Comparison of ENCODE assay signal across 23 cellular contexts in the genomic region with DNA sequence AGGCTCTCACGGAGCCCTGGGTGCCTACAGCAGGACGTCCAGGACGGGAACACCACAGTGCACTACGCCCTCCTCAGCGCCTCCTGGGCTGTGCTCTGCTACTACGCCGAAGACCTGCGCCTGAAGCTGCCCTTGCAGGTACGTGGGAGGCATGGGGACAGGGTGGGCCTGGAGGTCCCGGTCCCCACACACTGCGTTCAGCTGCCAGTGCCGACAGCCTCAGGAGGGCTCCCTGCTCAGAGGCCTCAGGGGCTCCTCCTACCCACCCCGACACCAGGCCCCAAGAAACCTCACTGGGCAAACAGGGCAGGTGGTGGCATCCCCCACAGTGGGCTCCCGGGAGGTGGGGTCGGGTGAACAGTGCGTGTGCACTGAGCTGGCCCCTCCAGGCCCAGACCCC. TPM values are rescaled to one million over a fixed set of nuclear protein-coding genes. Genes with fewer than 3 reads are reported as not detected.
DNase-seq lines count a peak whose midpoint lies in the region; ATAC-seq, FAIRE-seq and TF ChIP-seq lines count a peak whose summit lies in the region.
"Had no signal": no experiment of that assay in that cellular context is flagged by ENCODE, and none has a peak within 500 bp of the region (broad histone marks: within the 10 kb centered on the region; RNA-seq: fewer than 3 reads in every experiment).

No MANE protein-coding gene starts in this region.

- CTCF ChIA-PET in activated naive CD4-positive, alpha-beta T cell treated with anti-CD3 and anti-CD28 coated beads, Interleukin-2, amount 10 ng/mL, durations not matched to agents 7 days and 5 days (lab: Charles Lee), result no interaction called here
- CTCF ChIA-PET in activated naive CD4-positive, alpha-beta T cell treated with anti-CD3 and anti-CD28 coated beads for 36 hours (lab: Charles Lee), result interaction anchor here (1.2 kb wide), 1 partner anchor 9 kb away, joined by 3 read pairs; no protein-coding TSS in a partner anchor
- CTCF ChIA-PET in H1 (lab: Charles Lee; ENCODE audit: partially characterized antibody), result interaction anchor here (1.2 kb wide), 1 partner anchor 22 kb away, joined by 3 read pairs; no protein-coding TSS in a partner anchor

- H2BK15ac ChIP-seq in H1 (ENCODE audit: low read length), result no peak overlapping the region

- ATAC-seq in GM21717 (IDR thresholded peaks at IDR 0.05; ENCODE audit: unreplicated experiment), result no peak
- ATAC-seq in activated naive CD8-positive, alpha-beta T cell treated with anti-CD3 and anti-CD28 coated beads, Interleukin-2, amount 50 U/mL, for 24 hours, result no peak
- ATAC-seq: PC-3 had no signal

- no peak for FAIRE-seq in H1 (lab: Jason Lieb, UNC)
- FAIRE-seq: GM18507 had no signal

- intact Hi-C loops in activated naive CD4-positive, alpha-beta T cell treated with anti-CD3 and anti-CD28 coated beads for 36 hours (cut with micrococcal nuclease), result no loop called here

- peaks cover 28% of the 10 kb centered on the region for H3K4me1 ChIP-seq in NT2/D1 (ENCODE audit: insufficient read depth, insufficient read length)
- H3K4me1 ChIP-seq in H1 (replicated peaks in 1 of 4; ENCODE audit: control insufficient read depth in 3 of 4, insufficient read depth in 4 of 4, low read length in 3 of 4), result no peaks in the 10 kb centered on the region; a peak in 1 of 7 replicates
- H3K4me1 ChIP-seq in osteoblast (ENCODE audit: insufficient read depth, low read length), result no peaks in the 10 kb centered on the region
- no peaks in the 10 kb centered on the region for H3K4me1 ChIP-seq in Karpas-422 (ENCODE audit: low read length)
- H3K4me1 ChIP-seq: BE2C, SJSA1 had no signal

- no peak for TF ChIP-seq RAD21 in H1 (IDR thresholded peaks at IDR 0.05 in 1 of 2, conservative IDR thresholded peaks at IDR 0.05 in 1 of 2; ENCODE audit: low read depth in 2 of 2, low read length in 2 of 2)

- H3K79me1 ChIP-seq in H1 (ENCODE audit: low read depth, low read length), result no peaks in the 10 kb centered on the region

- H3K14ac ChIP-seq in H1 (ENCODE audit: insufficient read length), result no peak overlapping the region

- DNase-seq in activated naive CD4-positive, alpha-beta T cell treated with anti-CD3 and anti-CD28 coated beads, Interleukin-2, amount 10 ng/mL, durations not matched to agents 7 days and 5 days, result peak; percentile 15
- no peak for DNase-seq in activated naive CD4-positive, alpha-beta T cell treated with anti-CD3 and anti-CD28 coated beads for 36 hours
- no peak for DNase-seq in NT2/D1 (ENCODE audit: low read depth, low spot score)
- DNase-seq in H1 (ENCODE audit: low read depth in 1 of 2, low spot score in 2 of 2), result peak in 1 of 2 experiments; percentile 47
- DNase-seq in osteoblast (ENCODE audit: insufficient read length, low spot score, missing footprints), result peak; percentile 66
- no peak for DNase-seq in Karpas-422
- DNase-seq in activated naive CD8-positive, alpha-beta T cell treated with anti-CD3 and anti-CD28 coated beads, Interleukin-2, amount 50 U/mL, for 24 hours, result no peak
- DNase-seq: BE2C, DMS153, DND-41, GOT3, MV-4-11, NCI-H1105, NCI-H1436 treated with DMSO at 0.1 percent for 48 hours, NCI-H187 treated with DMSO at 0.1 percent for 48 hours, NCI-H2107, NCI-H524 treated with DMSO at 0.1 percent for 48 hours, NCI-H774, PC-3 had no signal

- H3K4me2 ChIP-seq in H1 (ENCODE audit: insufficient read depth in 1 of 2, low read depth in 2 of 2, low read length in 2 of 2) (no peak overlapping the region), osteoblast (ENCODE audit: insufficient read depth, low read length) (no peak overlapping the region), Karpas-422 (ENCODE audit: low read depth, low read length, poor library complexity, severe bottlenecking) (no peak overlapping the region)

- no peak overlapping the region for H4K91ac ChIP-seq in H1 (replicated peaks; ENCODE audit: insufficient read length, low read length)

- H2BK120ac ChIP-seq in H1 (replicated peaks; ENCODE audit: low read depth, low read length), result no peak overlapping the region

- no peak overlapping the region for H2AK5ac ChIP-seq in H1 (ENCODE audit: low read depth, low read length)

- no peak overlapping the region for H2BK20ac ChIP-seq in H1 (ENCODE audit: low read length)

- no peak overlapping the region for H3K56ac ChIP-seq in H1 (replicated peaks; ENCODE audit: insufficient read length, low read depth, low read length)

- H3K27ac ChIP-seq in H1 (ENCODE audit: low read depth, low read length) (no peak overlapping the region; the same call in 1 of the 2 replicates), osteoblast (ENCODE audit: low read depth, low read length) (no peak overlapping the region), Karpas-422 (ENCODE audit: low read length) (no peak overlapping the region)
- H3K27ac ChIP-seq: 22Rv1, SJSA1 had no signal

- no peaks in the 10 kb centered on the region for H3K4me1 Mint-ChIP-seq in activated naive CD4-positive, alpha-beta T cell treated with anti-CD3 and anti-CD28 coated beads, Interleukin-2, amount 10 ng/mL, durations not matched to agents 7 days and 5 days
- no peaks in the 10 kb centered on the region for H3K4me1 Mint-ChIP-seq in activated naive CD4-positive, alpha-beta T cell treated with anti-CD3 and anti-CD28 coated beads for 36 hours (ENCODE audit: low read depth)
- no peaks in the 10 kb centered on the region for H3K4me1 Mint-ChIP-seq in activated naive CD8-positive, alpha-beta T cell treated with anti-CD3 and anti-CD28 coated beads, Interleukin-2, amount 50 U/mL, for 24 hours

- 81% methylated on average over 14 of the region's 16 CpGs; no CpG with 5 or more reads in 1 of the 2 experiments for WGBS in H1 (ENCODE audit: extremely low coverage in 1 of 2, insufficient coverage in 1 of 2, insufficient read length in 1 of 2, insufficient replicate concordance in 2 of 2, low coverage in 1 of 2, low lambda C conversion rate in 2 of 2, missing lambda C conversion rate in 1 of 2), 2 experiments

- H3K23me2 ChIP-seq in H1 (ENCODE audit: low read depth, low read length), result no peaks in the 10 kb centered on the region

- H3K27ac Mint-ChIP-seq in activated naive CD4-positive, alpha-beta T cell treated with anti-CD3 and anti-CD28 coated beads, Interleukin-2, amount 10 ng/mL, durations not matched to agents 7 days and 5 days, result no peak overlapping the region
- no peak overlapping the region for H3K27ac Mint-ChIP-seq in activated naive CD4-positive, alpha-beta T cell treated with anti-CD3 and anti-CD28 coated beads for 36 hours
- H3K27ac Mint-ChIP-seq in activated naive CD8-positive, alpha-beta T cell treated with anti-CD3 and anti-CD28 coated beads, Interleukin-2, amount 50 U/mL, for 24 hours, result no peak overlapping the region

- H2BK12ac ChIP-seq in H1 (ENCODE audit: low read depth, low read length), result no peak overlapping the region

- H3K4me3 Mint-ChIP-seq in activated naive CD4-positive, alpha-beta T cell treated with anti-CD3 and anti-CD28 coated beads, Interleukin-2, amount 10 ng/mL, durations not matched to agents 7 days and 5 days, result no peak overlapping the region
- no peak overlapping the region for H3K4me3 Mint-ChIP-seq in activated naive CD4-positive, alpha-beta T cell treated with anti-CD3 and anti-CD28 coated beads for 36 hours
- no peak overlapping the region for H3K4me3 Mint-ChIP-seq in activated naive CD8-positive, alpha-beta T cell treated with anti-CD3 and anti-CD28 coated beads, Interleukin-2, amount 50 U/mL, for 24 hours

- no peak overlapping the region for H3K18ac ChIP-seq in H1 (ENCODE audit: extremely low read depth, low read length)

- H2AFZ ChIP-seq in H1 (ENCODE audit: low read length), result no peak overlapping the region
- H2AFZ ChIP-seq in osteoblast (ENCODE audit: low read length), result no peak overlapping the region
- no peak overlapping the region for H2AFZ ChIP-seq in Karpas-422 (ENCODE audit: low read length)

- no peaks in the 10 kb centered on the region for H3K27me3 Mint-ChIP-seq in activated naive CD4-positive, alpha-beta T cell treated with anti-CD3 and anti-CD28 coated beads, Interleukin-2, amount 10 ng/mL, durations not matched to agents 7 days and 5 days
- no peaks in the 10 kb centered on the region for H3K27me3 Mint-ChIP-seq in activated naive CD4-positive, alpha-beta T cell treated with anti-CD3 and anti-CD28 coated beads for 36 hours (ENCODE audit: low read depth)
- no peaks in the 10 kb centered on the region for H3K27me3 Mint-ChIP-seq in activated naive CD8-positive, alpha-beta T cell treated with anti-CD3 and anti-CD28 coated beads, Interleukin-2, amount 50 U/mL, for 24 hours

- POLR2A ChIA-PET in H1 (lab: Charles Lee; ENCODE audit: partially characterized antibody), result no interaction called here

- H3K9ac ChIP-seq in NT2/D1 (ENCODE audit: insufficient read length, low read depth) (peak overlapping the region; percentile 1), H1 (replicated peaks in 1 of 4; ENCODE audit: extremely low read depth in 1 of 4, low read depth in 3 of 4, low read length in 3 of 4) (no peak overlapping the region), Karpas-422 (ENCODE audit: low read length) (no peak overlapping the region)

- TF ChIP-seq POLR2A in H1 (IDR thresholded peaks at IDR 0.05; ENCODE audit: control extremely low read depth in 1 of 2, low read depth in 2 of 2, low read length in 2 of 2), result no peak

- peak in 1 of 3 experiments; percentile 1; a peak in 1 of 4 replicates for TF ChIP-seq CTCF in H1 (IDR thresholded peaks at IDR 0.05; ENCODE audit: control extremely low read depth in 1 of 3, insufficient read depth in 1 of 3, low read depth in 1 of 3, low read length in 3 of 3)
- no peak for TF ChIP-seq CTCF in osteoblast (IDR thresholded peaks at IDR 0.05; ENCODE audit: extremely low read depth, low read depth, low read length)

- H3K79me2 ChIP-seq in H1 (ENCODE audit: control insufficient read depth in 1 of 2, insufficient read depth in 2 of 2, low read length in 2 of 2) (no peaks in the 10 kb centered on the region), osteoblast (ENCODE audit: insufficient read depth, low read length) (no peaks in the 10 kb centered on the region), Karpas-422 (ENCODE audit: low read length) (no peaks in the 10 kb centered on the region)

- no peak for TF ChIP-seq EP300 in H1 (IDR thresholded peaks at IDR 0.05; ENCODE audit: borderline replicate concordance in 1 of 2, low read depth in 2 of 2, low read length in 2 of 2)

- no peak overlapping the region for H4K5ac ChIP-seq in H1 (ENCODE audit: insufficient read length, low read depth, low read length)

- no peaks in the 10 kb centered on the region for H3K36me3 Mint-ChIP-seq in activated naive CD4-positive, alpha-beta T cell treated with anti-CD3 and anti-CD28 coated beads, Interleukin-2, amount 10 ng/mL, durations not matched to agents 7 days and 5 days
- H3K36me3 Mint-ChIP-seq in activated naive CD4-positive, alpha-beta T cell treated with anti-CD3 and anti-CD28 coated beads for 36 hours (ENCODE audit: low read depth), result no peaks in the 10 kb centered on the region
- no peaks in the 10 kb centered on the region for H3K36me3 Mint-ChIP-seq in activated naive CD8-positive, alpha-beta T cell treated with anti-CD3 and anti-CD28 coated beads, Interleukin-2, amount 50 U/mL, for 24 hours (ENCODE audit: low read depth)

- H3K9me3 Mint-ChIP-seq in activated naive CD4-positive, alpha-beta T cell treated with anti-CD3 and anti-CD28 coated beads, Interleukin-2, amount 10 ng/mL, durations not matched to agents 7 days and 5 days, result no peaks in the 10 kb centered on the region
- no peaks in the 10 kb centered on the region for H3K9me3 Mint-ChIP-seq in activated naive CD4-positive, alpha-beta T cell treated with anti-CD3 and anti-CD28 coated beads for 36 hours
- no peaks in the 10 kb centered on the region for H3K9me3 Mint-ChIP-seq in activated naive CD8-positive, alpha-beta T cell treated with anti-CD3 and anti-CD28 coated beads, Interleukin-2, amount 50 U/mL, for 24 hours

- H4K8ac ChIP-seq in H1 (ENCODE audit: extremely low read depth, insufficient read depth, low read length), result peak overlapping the region; percentile 85

- H2BK5ac ChIP-seq in H1 (ENCODE audit: low read depth, low read length), result no peak overlapping the region

- H3K27me3 ChIP-seq in NT2/D1 (ENCODE audit: insufficient read depth, insufficient read length) (no peaks in the 10 kb centered on the region), H1 (replicated peaks in 1 of 4; ENCODE audit: control insufficient read depth in 3 of 4, extremely low read depth in 1 of 4, insufficient read depth in 3 of 4, low read length in 3 of 4) (no peaks in the 10 kb centered on the region; a peak in 1 of 7 replicates), osteoblast (ENCODE audit: insufficient read depth, low read length) (peaks cover 3% of the 10 kb centered on the region), Karpas-422 (ENCODE audit: low read length) (no peaks in the 10 kb centered on the region)
- H3K27me3 ChIP-seq: BE2C, SJSA1 had no signal

- H3K36me3 ChIP-seq in NT2/D1 (ENCODE audit: insufficient read depth, insufficient read length, low read length) (no peaks in the 10 kb centered on the region), H1 (ENCODE audit: control insufficient read depth in 2 of 4, insufficient read depth in 4 of 4, low read length in 3 of 4) (no peaks in the 10 kb centered on the region), osteoblast (ENCODE audit: insufficient read depth, low read length) (no peaks in the 10 kb centered on the region), Karpas-422 (ENCODE audit: insufficient read depth, low read length) (no peaks in the 10 kb centered on the region)
- H3K36me3 ChIP-seq: BE2C, SJSA1 had no signal

- no peak overlapping the region for H3K23ac ChIP-seq in H1 (ENCODE audit: insufficient read length)

- no peak overlapping the region for H3K4ac ChIP-seq in H1 (replicated peaks; ENCODE audit: insufficient read length, low read depth, low read length)

- no peak overlapping the region for H3K4me3 ChIP-seq in NT2/D1 (ENCODE audit: insufficient read length, low read depth)
- no peak overlapping the region for H3K4me3 ChIP-seq in H1 (ENCODE audit: extremely low read depth in 1 of 4, insufficient read depth in 2 of 4, low read depth in 3 of 4, low read length in 4 of 4)
- H3K4me3 ChIP-seq in osteoblast (ENCODE audit: insufficient read depth, low read length), result no peak overlapping the region
- H3K4me3 ChIP-seq in Karpas-422 (ENCODE audit: low read length), result no peak overlapping the region
- H3K4me3 ChIP-seq: SJSA1 had no signal

- H4K20me1 ChIP-seq in H1 (replicated peaks in 1 of 2; ENCODE audit: control insufficient read depth in 1 of 2, insufficient read depth in 2 of 2, low read length in 2 of 2), result peaks cover 0 to 3% of the 10 kb centered on the region in 2 experiments
- H4K20me1 ChIP-seq in osteoblast (ENCODE audit: insufficient read depth, low read length), result no peaks in the 10 kb centered on the region
- H4K20me1 ChIP-seq in Karpas-422 (ENCODE audit: insufficient read depth, low read depth, low read length), result no peaks in the 10 kb centered on the region

- H3K9me2 ChIP-seq in Karpas-422 (replicated peaks; ENCODE audit: insufficient read depth, low read length), result no peaks in the 10 kb centered on the region

- H3K9me3 ChIP-seq in NT2/D1 (ENCODE audit: insufficient read depth, low read length), result no peaks in the 10 kb centered on the region
- no peaks in the 10 kb centered on the region for H3K9me3 ChIP-seq in H1 (ENCODE audit: insufficient read depth in 2 of 2, low read depth in 1 of 2, low read length in 1 of 2)
- H3K9me3 ChIP-seq in osteoblast (ENCODE audit: low read depth, low read length), result no peaks in the 10 kb centered on the region
- H3K9me3 ChIP-seq in Karpas-422 (ENCODE audit: low read length), result no peaks in the 10 kb centered on the region
- H3K9me3 ChIP-seq: BE2C, SJSA1 had no signal

RNA-seq across cellular contexts. Expression of a gene that starts 10.8 kb away (rescaled TPM):
- total RNA-seq in activated naive CD4-positive, alpha-beta T cell treated with anti-CD3 and anti-CD28 coated beads for 36 hours, result under 1 TPM; 0.57 TPM
- 6.5 and 6.9 TPM in 2 replicates for total RNA-seq in H1 (2021; fragmentation: NEBNext Ultra II Directional; extraction: Animal tissue kit (Norgen Biotek cat#: 25700))
- polyA plus RNA-seq in H1 (2011; rRNA removed), result 3.2 and 4.1 TPM in 2 replicates
- polyA plus RNA-seq in H1 (2011; cell fraction: cytosol; rRNA removed), result 1.9 TPM
- 10.6 TPM for polyA plus RNA-seq in H1 (2011; cell fraction: nucleus; rRNA removed)
- 3.6 to 5.8 TPM (median 4.8 TPM) in 4 replicates for polyA plus RNA-seq in H1 (2012, experiment 1 of 2)
- 2.6 TPM for polyA plus RNA-seq in H1 (2012, experiment 2 of 2)
- 4.2 TPM for polyA plus RNA-seq in H1 (2013, experiment 1 of 2)
- 4.2 TPM for polyA plus RNA-seq in H1 (2013, experiment 2 of 2)
- 4.3 and 4.8 TPM in 2 replicates for polyA minus RNA-seq in H1 (2011; rRNA and poly(A)+ RNA removed)
- polyA minus RNA-seq in H1 (2011; cell fraction: cytosol; rRNA and poly(A)+ RNA removed), result 3.8 TPM
- polyA minus RNA-seq in H1 (2011; cell fraction: nucleus; rRNA and poly(A)+ RNA removed), result 11.1 TPM
- total RNA-seq in osteoblast, result 1.2 and 1.8 TPM in 2 replicates
- 0.14 and 0.19 TPM in 2 replicates for total RNA-seq in Karpas-422 (2014; rRNA removed; shearing (Covaris generic); ENCODE audit: low replicate concordance)

RNA-seq across cellular contexts. Expression of a gene that starts 49.0 kb away (rescaled TPM):
- 10 to 100 TPM; 91.2 to 93.8 TPM for total RNA-seq in activated naive CD4-positive, alpha-beta T cell treated with anti-CD3 and anti-CD28 coated beads for 36 hours
- total RNA-seq in H1 (2021; fragmentation: NEBNext Ultra II Directional; extraction: Animal tissue kit (Norgen Biotek cat#: 25700)), result 51.9 and 64.0 TPM in 2 replicates
- 18.6 and 22.2 TPM in 2 replicates for polyA plus RNA-seq in H1 (2011; rRNA removed)
- polyA plus RNA-seq in H1 (2011; cell fraction: cytosol; rRNA removed), result 45.3 TPM
- 19.2 TPM for polyA plus RNA-seq in H1 (2011; cell fraction: nucleus; rRNA removed)
- 67.5 to 85.0 TPM (median 71.6 TPM) in 4 replicates for polyA plus RNA-seq in H1 (2012, experiment 1 of 2)
- 49.4 TPM for polyA plus RNA-seq in H1 (2012, experiment 2 of 2)
- polyA plus RNA-seq in H1 (2013, experiment 1 of 2), result 45.2 TPM
- 48.2 TPM for polyA plus RNA-seq in H1 (2013, experiment 2 of 2)
- polyA minus RNA-seq in H1 (2011; rRNA and poly(A)+ RNA removed), result 14.6 and 15.9 TPM in 2 replicates
- 20.7 TPM for polyA minus RNA-seq in H1 (2011; cell fraction: cytosol; rRNA and poly(A)+ RNA removed)
- 9.3 TPM for polyA minus RNA-seq in H1 (2011; cell fraction: nucleus; rRNA and poly(A)+ RNA removed)
- 46.7 and 73.7 TPM in 2 replicates for total RNA-seq in osteoblast
- total RNA-seq in Karpas-422 (2014; rRNA removed; shearing (Covaris generic); ENCODE audit: low replicate concordance), result 39.5 and 54.4 TPM in 2 replicates

RNA-seq across cellular contexts. Expression of a gene that starts 50.0 kb away (rescaled TPM):
- 10 to 100 TPM; 71.5 to 72.0 TPM for total RNA-seq in activated naive CD4-positive, alpha-beta T cell treated with anti-CD3 and anti-CD28 coated beads for 36 hours
- total RNA-seq in H1 (2021; fragmentation: NEBNext Ultra II Directional; extraction: Animal tissue kit (Norgen Biotek cat#: 25700)), result 57.3 and 66.1 TPM in 2 replicates
- polyA plus RNA-seq in H1 (2011; rRNA removed), result 20.5 and 26.5 TPM in 2 replicates
- polyA plus RNA-seq in H1 (2011; cell fraction: cytosol; rRNA removed), result 27.6 TPM
- polyA plus RNA-seq in H1 (2011; cell fraction: nucleus; rRNA removed), result 79.7 TPM
- polyA plus RNA-seq in H1 (2012, experiment 1 of 2), result 33.4 to 42.9 TPM (median 37.3 TPM) in 4 replicates
- 15.1 TPM for polyA plus RNA-seq in H1 (2012, experiment 2 of 2)
- 19.8 TPM for polyA plus RNA-seq in H1 (2013, experiment 1 of 2)
- 18.0 TPM for polyA plus RNA-seq in H1 (2013, experiment 2 of 2)
- 45.6 and 47.9 TPM in 2 replicates for polyA minus RNA-seq in H1 (2011; rRNA and poly(A)+ RNA removed)
- polyA minus RNA-seq in H1 (2011; cell fraction: cytosol; rRNA and poly(A)+ RNA removed), result 21.8 TPM
- polyA minus RNA-seq in H1 (2011; cell fraction: nucleus; rRNA and poly(A)+ RNA removed), result 36.7 TPM
- 5.0 and 5.8 TPM in 2 replicates for total RNA-seq in osteoblast
- 17.0 and 23.9 TPM in 2 replicates for total RNA-seq in Karpas-422 (2014; rRNA removed; shearing (Covaris generic); ENCODE audit: low replicate concordance)

Comparison
In these comparisons a context has a peak if more than half of its experiments do, and no peak if none do; other contexts are left out.
1. DNase-seq: peak in activated naive CD4-positive, alpha-beta T cell treated with anti-CD3 and anti-CD28 coated beads, Interleukin-2, amount 10 ng/mL, durations not matched to agents 7 days and 5 days (single experiment) and osteoblast (single experiment); none in activated naive CD4-positive, alpha-beta T cell treated with anti-CD3 and anti-CD28 coated beads for 36 hours (single experiment), NT2/D1 (single experiment), Karpas-422 (single experiment) and activated naive CD8-positive, alpha-beta T cell treated with anti-CD3 and anti-CD28 coated beads, Interleukin-2, amount 50 U/mL, for 24 hours (single experiment).